In genomic region chr13:95553614-95554385, GRCh38 we compare ENCODE assay signal across 9 cellular contexts. TPM values are rescaled to one million over a fixed set of nuclear protein-coding genes. Genes with fewer than 3 reads are reported as not detected.
DNase-seq lines count a peak whose midpoint lies in the region; ATAC-seq and TF ChIP-seq lines count a peak whose summit lies in the region.
"Had no signal": no experiment of that assay in that cellular context is flagged by ENCODE, and none has a peak within 500 bp of the region (broad histone marks: within the 10 kb centered on the region; RNA-seq: fewer than 3 reads in every experiment).

No MANE protein-coding gene starts in this region.

- DNase-seq in cardiac muscle cell (ENCODE audit: low read depth in 1 of 2, low spot score in 1 of 2), result peak; percentile 24 to 34
- DNase-seq in right atrium auricular region (ENCODE audit: low spot score), result no peak
- no peak for DNase-seq in activated naive CD8-positive, alpha-beta T cell treated with anti-CD3 and anti-CD28 coated beads for 36 hours
- DNase-seq in iPS-NIHi7 (ENCODE audit: extremely low spot score), result peak; percentile 58
- DNase-seq in type B pancreatic cell (ENCODE audit: extremely low spot score, unreplicated experiment), result no peak
- DNase-seq in globus pallidus (ENCODE audit: low spot score), result no peak
- DNase-seq: CD4-positive, CD25-positive, alpha-beta regulatory T cell had no signal

- H3K36me3 ChIP-seq in cardiac muscle cell (no peaks in the 10 kb centered on the region), right atrium auricular region (no peaks in the 10 kb centered on the region)

- no peak overlapping the region for H3K27ac Mint-ChIP-seq in activated naive CD8-positive, alpha-beta T cell treated with anti-CD3 and anti-CD28 coated beads for 36 hours
- no peak overlapping the region for H3K27ac Mint-ChIP-seq in type B pancreatic cell
- H3K27ac Mint-ChIP-seq: CD4-positive, CD25-positive, alpha-beta regulatory T cell had no signal

- ATAC-seq in GM21717 (IDR thresholded peaks at IDR 0.05; ENCODE audit: unreplicated experiment), result no peak
- no peak for ATAC-seq in GM18873 (IDR thresholded peaks at IDR 0.05; ENCODE audit: low FRiP score, unreplicated experiment)

- H3K4me3 ChIP-seq in cardiac muscle cell, result no peak overlapping the region
- H3K4me3 ChIP-seq in right atrium auricular region, result no peak overlapping the region

- H3K27me3 Mint-ChIP-seq in activated naive CD8-positive, alpha-beta T cell treated with anti-CD3 and anti-CD28 coated beads for 36 hours, result peaks cover 65% of the 10 kb centered on the region
- H3K27me3 Mint-ChIP-seq in type B pancreatic cell, result peaks cover 75% of the 10 kb centered on the region

- H3K27me3 ChIP-seq in cardiac muscle cell (peaks cover 36% of the 10 kb centered on the region), right atrium auricular region (peaks cover 15 to 21% of the 10 kb centered on the region in 2 donors)

- H3K4me3 Mint-ChIP-seq in activated naive CD8-positive, alpha-beta T cell treated with anti-CD3 and anti-CD28 coated beads for 36 hours, result peak overlapping the region; percentile 15
- H3K4me3 Mint-ChIP-seq in type B pancreatic cell, result peak overlapping the region; percentile 83

- H3K4me1 Mint-ChIP-seq in activated naive CD8-positive, alpha-beta T cell treated with anti-CD3 and anti-CD28 coated beads for 36 hours, result peaks cover 5% of the 10 kb centered on the region
- H3K4me1 Mint-ChIP-seq in type B pancreatic cell (ENCODE audit: unreplicated experiment), result no peaks in the 10 kb centered on the region

- H3K36me3 Mint-ChIP-seq in activated naive CD8-positive, alpha-beta T cell treated with anti-CD3 and anti-CD28 coated beads for 36 hours, result no peaks in the 10 kb centered on the region
- no peaks in the 10 kb centered on the region for H3K36me3 Mint-ChIP-seq in type B pancreatic cell

- TF ChIP-seq CTCF in cardiac muscle cell (IDR thresholded peaks at IDR 0.05; ENCODE audit: low read depth, low read length) (no peak), right atrium auricular region (IDR thresholded peaks at IDR 0.05) (no peak), type B pancreatic cell (conservative IDR thresholded peaks at IDR 0.05) (no peak)

- no peaks in the 10 kb centered on the region for H3K9me3 Mint-ChIP-seq in activated naive CD8-positive, alpha-beta T cell treated with anti-CD3 and anti-CD28 coated beads for 36 hours
- H3K9me3 Mint-ChIP-seq in type B pancreatic cell, result peaks cover 6% of the 10 kb centered on the region

- no peaks in the 10 kb centered on the region for H3K4me1 ChIP-seq in cardiac muscle cell (ENCODE audit: low read depth)
- peaks cover 0 to 15% of the 10 kb centered on the region in 2 donors for H3K4me1 ChIP-seq in right atrium auricular region

- H3K9me3 ChIP-seq in cardiac muscle cell (ENCODE audit: low read depth), result no peaks in the 10 kb centered on the region
- H3K9me3 ChIP-seq in right atrium auricular region, result no peaks in the 10 kb centered on the region

- no peak overlapping the region for H3K27ac ChIP-seq in cardiac muscle cell
- H3K27ac ChIP-seq in right atrium auricular region, result no peak overlapping the region

RNA-seq across cellular contexts. Expression of gene CLDN10, which starts 1.3 kb away (rescaled TPM):
- 0.66 TPM in 1 of 2 replicates, not detected in the other for total RNA-seq in cardiac muscle cell
- polyA plus RNA-seq in cardiac muscle cell, result 0.16 and 2.1 TPM in 2 replicates
- total RNA-seq in right atrium auricular region, result 1 to 10 TPM in 1 of 2 donors, not detected in 1; 1.1 TPM
- not detected for total RNA-seq in activated naive CD8-positive, alpha-beta T cell treated with anti-CD3 and anti-CD28 coated beads for 36 hours
- 0.45 and 2.1 TPM in 2 replicates for total RNA-seq in type B pancreatic cell (ENCODE audit: low replicate concordance)
- total RNA-seq: CD4-positive, CD25-positive, alpha-beta regulatory T cell had no signal
- polyA plus RNA-seq: CD4-positive, CD25-positive, alpha-beta regulatory T cell had no signal

Comparison
In these comparisons a context has a peak if more than half of its experiments do, and no peak if none do; other contexts are left out.
1. DNase-seq: peak in cardiac muscle cell (2 of 2) and iPS-NIHi7 (single experiment); none in right atrium auricular region (single experiment), activated naive CD8-positive, alpha-beta T cell treated with anti-CD3 and anti-CD28 coated beads for 36 hours (single experiment), type B pancreatic cell (single experiment) and globus pallidus (single experiment).